ENCODE assay signal across 1 cellular context in genomic region chr12:120240495-120240833, GRCh38.
TF ChIP-seq lines count a peak whose summit lies in the region.

No MANE protein-coding gene starts in this region.

TF ChIP-seq in HepG2, 621 proteins besides CTCF, POLR2A, EP300 and RAD21:
- 0 out of 2 replicates have a peak, but pooled peaks have one; percentile 25 for TF ChIP-seq NR2F6 (IDR thresholded peaks at IDR 0.05)
- no peak for TF ChIP-seq NR2F6 (CRISPR knock-in tag; IDR thresholded peaks at IDR 0.05)
- TF ChIP-seq ZFP91 (CRISPR knock-in tag; IDR thresholded peaks at IDR 0.05; ENCODE audit: borderline replicate concordance) = 0 out of 2 replicates have a peak, but pooled peaks have one; percentile 18
- TF ChIP-seq ZNF263 (CRISPR knock-in tag; IDR thresholded peaks at IDR 0.05) = peak; percentile 74
- TF ChIP-seq RARA (CRISPR knock-in tag; IDR thresholded peaks at IDR 0.05) = peak; percentile 48; the same call in 1 of the 2 replicates
- no peak for TF ChIP-seq ZSCAN29 (CRISPR knock-in tag; conservative IDR thresholded peaks at IDR 0.05)
- 0 out of 2 replicates have a peak, but pooled peaks have one; percentile 9 for TF ChIP-seq ZNF687 (CRISPR knock-in tag; IDR thresholded peaks at IDR 0.05)
- TF ChIP-seq NONO (IDR thresholded peaks at IDR 0.05) = no peak
- TF ChIP-seq NONO (CRISPR knock-in tag; conservative IDR thresholded peaks at IDR 0.05) = no peak
- no peak for TF ChIP-seq ATF7-NPFF (CRISPR knock-in tag; IDR thresholded peaks at IDR 0.05; ENCODE audit: low read depth)
